ENCODE assay signal across 8 cellular contexts in the genomic region with DNA sequence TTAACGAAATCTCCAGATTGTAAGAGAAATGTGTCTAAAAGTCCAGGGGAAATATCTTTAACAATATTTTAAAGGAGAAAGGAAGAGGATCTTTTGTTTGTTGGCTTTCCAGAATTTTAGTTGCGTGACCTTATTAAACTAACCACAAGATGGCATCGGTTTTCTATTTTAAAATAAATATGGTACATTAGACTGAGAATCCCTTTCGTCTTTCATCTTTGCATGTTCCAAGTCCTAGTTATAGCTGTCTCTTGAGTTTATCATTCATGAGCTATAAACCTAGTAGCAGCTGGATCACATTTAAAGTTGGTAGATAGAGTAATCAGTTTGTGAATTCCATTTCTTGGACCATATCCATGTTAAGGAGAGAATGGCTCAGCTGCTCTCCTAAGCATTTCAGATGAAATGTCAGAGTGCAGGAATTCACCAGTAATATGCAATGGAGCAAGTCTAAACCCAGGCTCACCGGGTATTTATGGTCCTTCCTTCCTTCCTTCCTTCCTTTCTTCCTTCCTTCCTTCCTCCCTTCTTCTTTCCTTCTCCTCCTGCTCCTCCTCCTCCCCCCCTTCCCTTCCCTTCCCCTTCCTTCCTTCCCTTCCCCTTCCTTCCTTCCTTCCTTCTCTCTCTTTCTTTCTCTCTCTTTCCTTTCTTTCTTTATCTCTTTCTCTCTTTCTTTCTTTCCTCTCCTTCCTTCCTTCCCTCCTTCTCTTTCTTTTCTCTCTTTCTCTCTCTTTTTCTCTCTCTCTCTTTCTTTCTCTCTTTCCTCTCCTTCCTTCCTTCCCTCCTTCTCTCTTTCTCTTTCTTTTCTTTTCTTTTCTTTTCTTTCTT. TPM values are rescaled to one million over a fixed set of nuclear protein-coding genes. Genes with fewer than 3 reads are reported as not detected.
DNase-seq lines count a peak whose midpoint lies in the region; ATAC-seq and TF ChIP-seq lines count a peak whose summit lies in the region.

No MANE protein-coding gene starts in this region.

- peak; percentile 47 for DNase-seq in ACHN
- DNase-seq in effector memory CD8-positive, alpha-beta T cell = no peak
- DNase-seq in naive thymus-derived CD4-positive, alpha-beta T cell = peak in 6 of 9 donors; percentile 23 to 58 (median 46)

- H3K79me2 ChIP-seq in OCI-LY1 (ENCODE audit: insufficient read depth, low read length) = no peaks in the 10 kb centered on the region

- H2AFZ ChIP-seq in OCI-LY1 (ENCODE audit: low read length) = no peak overlapping the region

- CTCF ChIA-PET in naive thymus-derived CD4-positive, alpha-beta T cell (lab: Charles Lee) = interaction anchor here (0.6 to 2.0 kb wide), 12 partner anchors 16 to 797 kb away, joined by 3 to 13 read pairs (median 3); a partner anchor contains a TSS

- no peak overlapping the region for H3K27ac ChIP-seq in OCI-LY1 (ENCODE audit: low read depth, low read length, poor library complexity, severe bottlenecking)
- H3K27ac ChIP-seq in naive thymus-derived CD4-positive, alpha-beta T cell (ENCODE audit: low read depth, low read length) = no peak overlapping the region

- no peaks in the 10 kb centered on the region for H3K9me3 Mint-ChIP-seq in effector memory CD8-positive, alpha-beta T cell
- H3K9me3 Mint-ChIP-seq in naive thymus-derived CD4-positive, alpha-beta T cell = no peaks in the 10 kb centered on the region

- peak overlapping the region; percentile 52 to 66 for H3K27ac Mint-ChIP-seq in effector memory CD8-positive, alpha-beta T cell
- peak overlapping the region in 1 of 9 donors; percentile 32 for H3K27ac Mint-ChIP-seq in naive thymus-derived CD4-positive, alpha-beta T cell

- ATAC-seq in effector memory CD8-positive, alpha-beta T cell (replicated peaks) = peak; percentile 71
- peak; percentile 65 for ATAC-seq in naive thymus-derived CD4-positive, alpha-beta T cell
- no peak for ATAC-seq in GM21367 (IDR thresholded peaks at IDR 0.05; ENCODE audit: unreplicated experiment)
- ATAC-seq in HG03571 (IDR thresholded peaks at IDR 0.05; ENCODE audit: unreplicated experiment) = no peak
- ATAC-seq in HG02885 (IDR thresholded peaks at IDR 0.05; ENCODE audit: poor library complexity, unreplicated experiment) = no peak

- no peaks in the 10 kb centered on the region for H3K9me2 ChIP-seq in OCI-LY1 (ENCODE audit: low read depth, low read length)

- H3K4me2 ChIP-seq in OCI-LY1 (ENCODE audit: low read length) = no peak overlapping the region

- POLR2A ChIA-PET in naive thymus-derived CD4-positive, alpha-beta T cell (lab: Charles Lee) = interaction anchor here (2.7 kb wide), 1 partner anchor 58 kb away, joined by 8 read pairs; a partner anchor contains a TSS

- no peak overlapping the region for H3K9ac ChIP-seq in OCI-LY1 (ENCODE audit: low read length)

- H3K36me3 ChIP-seq in OCI-LY1 (ENCODE audit: insufficient read depth, low read length) = no peaks in the 10 kb centered on the region
- no peaks in the 10 kb centered on the region for H3K36me3 ChIP-seq in naive thymus-derived CD4-positive, alpha-beta T cell (ENCODE audit: control insufficient read depth in 2 of 3, insufficient read depth in 3 of 3, low read length in 3 of 3)

- TF ChIP-seq CTCF in GM12872 (IDR thresholded peaks at IDR 0.05; ENCODE audit: insufficient read depth, low read depth, low read length) = peak; percentile 26; the same call in 1 of the 3 replicates
- peak; percentile 44 for TF ChIP-seq CTCF in OCI-LY1 (IDR thresholded peaks at IDR 0.05; ENCODE audit: low read length)

- no peaks in the 10 kb centered on the region for H3F3A ChIP-seq in OCI-LY1 (ENCODE audit: insufficient read depth, low read length)

- H3K27me3 Mint-ChIP-seq in effector memory CD8-positive, alpha-beta T cell = no peaks in the 10 kb centered on the region
- peaks cover 0 to 16% (median 0%) of the 10 kb centered on the region in 5 donors for H3K27me3 Mint-ChIP-seq in naive thymus-derived CD4-positive, alpha-beta T cell

- peak overlapping the region in 1 of 2 donors; percentile 33 for H3K4me3 Mint-ChIP-seq in effector memory CD8-positive, alpha-beta T cell
- H3K4me3 Mint-ChIP-seq in naive thymus-derived CD4-positive, alpha-beta T cell = peak overlapping the region in 3 of 10 donors; percentile 20 to 53 (median 23)

- in situ Hi-C loops in ACHN (cut with HindIII; ENCODE audit: low pct_ligation_motif_present, low pct_unique_long_range_greater_than_20kb, low sequenced_read_pairs) = no loop called here

- H3K4me1 Mint-ChIP-seq in effector memory CD8-positive, alpha-beta T cell (ENCODE audit: low read depth in 2 of 2) = peaks cover 12 to 14% of the 10 kb centered on the region in 2 donors
- H3K4me1 Mint-ChIP-seq in naive thymus-derived CD4-positive, alpha-beta T cell = peaks cover 6 to 19% (median 17%) of the 10 kb centered on the region in 7 donors

- H3K27me3 ChIP-seq in OCI-LY1 (ENCODE audit: insufficient read depth, low read length) = no peaks in the 10 kb centered on the region
- H3K27me3 ChIP-seq in naive thymus-derived CD4-positive, alpha-beta T cell (ENCODE audit: control insufficient read depth in 2 of 2, insufficient read depth in 2 of 2, low read length in 2 of 2) = no peaks in the 10 kb centered on the region

- H3K36me3 Mint-ChIP-seq in effector memory CD8-positive, alpha-beta T cell (ENCODE audit: insufficient read depth) = peaks cover 2% of the 10 kb centered on the region
- H3K36me3 Mint-ChIP-seq in naive thymus-derived CD4-positive, alpha-beta T cell = no peaks in the 10 kb centered on the region

- H3K9me3 ChIP-seq in OCI-LY1 (ENCODE audit: low read length) = no peaks in the 10 kb centered on the region
- no peaks in the 10 kb centered on the region for H3K9me3 ChIP-seq in naive thymus-derived CD4-positive, alpha-beta T cell (ENCODE audit: control insufficient read depth in 2 of 3, low read length in 3 of 3)

- no peak overlapping the region for H3K4me3 ChIP-seq in OCI-LY1 (ENCODE audit: low read depth, low read length, poor library complexity, severe bottlenecking)
- H3K4me3 ChIP-seq in naive thymus-derived CD4-positive, alpha-beta T cell (ENCODE audit: low read length) = no peak overlapping the region

- intact Hi-C loops in naive thymus-derived CD4-positive, alpha-beta T cell (cut with micrococcal nuclease) = loop anchor here (1.0 to 10.0 kb wide), 11 partner anchors 43 to 948 kb away; a partner anchor contains a TSS

- H4K20me1 ChIP-seq in OCI-LY1 (ENCODE audit: insufficient read depth, low read length) = no peaks in the 10 kb centered on the region

- H3K4me1 ChIP-seq in OCI-LY1 (ENCODE audit: insufficient read depth, low read length, severe bottlenecking) = no peaks in the 10 kb centered on the region
- H3K4me1 ChIP-seq in naive thymus-derived CD4-positive, alpha-beta T cell (ENCODE audit: control insufficient read depth in 2 of 2, insufficient read depth in 2 of 2, low read length in 2 of 2) = no peaks in the 10 kb centered on the region

RNA-seq across cellular contexts. Expression of a gene that starts 57.8 kb away (rescaled TPM):
- 10 to 100 TPM; 69.1 to 96.1 (median 73.6) TPM for total RNA-seq in naive thymus-derived CD4-positive, alpha-beta T cell
- polyA plus RNA-seq in naive thymus-derived CD4-positive, alpha-beta T cell = 10 to 100 TPM; 54.0 to 78.1 TPM

Comparison
In these comparisons a context has a peak if more than half of its experiments do, and no peak if none do; other contexts are left out.
1. DNase-seq: peak in ACHN (single experiment) and naive thymus-derived CD4-positive, alpha-beta T cell (6 of 9); none in effector memory CD8-positive, alpha-beta T cell (0 of 3).
2. ATAC-seq: peak in effector memory CD8-positive, alpha-beta T cell (single experiment) and naive thymus-derived CD4-positive, alpha-beta T cell (single experiment); none in GM21367 (single experiment), HG03571 (single experiment) and HG02885 (single experiment).